ENCODE assay signal across 29 cellular contexts in genomic region chr5:89723907-89724306, GRCh38.
"Had no signal": no experiment of that assay in that cellular context is flagged by ENCODE, and none has a peak within 500 bp of the region (broad histone marks: within the 10 kb centered on the region; RNA-seq: fewer than 3 reads in every experiment).

No MANE protein-coding gene starts in this region.

- H3K27ac Mint-ChIP-seq: activated CD4-positive, alpha-beta memory T cell treated with anti-CD3 and anti-CD28 coated beads for 36 hours; activated CD4-positive, alpha-beta T cell treated with anti-CD3 and anti-CD28 coated beads, Interleukin-2, amount 10 ng/mL, durations not matched to agents 24 days and 14 days; activated naive CD4-positive, alpha-beta T cell treated with anti-CD3 and anti-CD28 coated beads, Interleukin-2, amount 10 ng/mL, durations not matched to agents 7 days and 5 days; activated T-helper 1 cell treated with anti-CD3 and anti-CD28 coated beads, Interleukin-12 subunit alpha, Interleukin-12 subunit beta, Interleukin-2, Interleukin-4 antibody, amounts not matched to agents 30 ng/mL and 10 ng/mL and 1 ng/mL, durations not matched to agents 14 hours and 24 hours and 36 hours; mesothelial cell of epicardium; naive thymus-derived CD4-positive, alpha-beta T cell; T-helper 17 cell; type B pancreatic cell had no signal

- H3K27ac ChIP-seq: epithelial cell of prostate, gastroesophageal sphincter, parathyroid adenoma, right atrium auricular region, spleen, uterus, WERI-Rb-1 had no signal

- H3K9ac ChIP-seq: parathyroid adenoma had no signal

- H3K9me3 ChIP-seq: gastroesophageal sphincter, right atrium auricular region, spleen, uterus had no signal

- H2AFZ ChIP-seq: parathyroid adenoma had no signal

- H3K27me3 ChIP-seq: gastroesophageal sphincter, right atrium auricular region, spleen, uterus had no signal

- H3K27me3 Mint-ChIP-seq: activated CD4-positive, alpha-beta memory T cell treated with anti-CD3 and anti-CD28 coated beads for 36 hours; activated CD4-positive, alpha-beta T cell treated with anti-CD3 and anti-CD28 coated beads, Interleukin-2, amount 10 ng/mL, durations not matched to agents 24 days and 14 days; activated naive CD4-positive, alpha-beta T cell treated with anti-CD3 and anti-CD28 coated beads, Interleukin-2, amount 10 ng/mL, durations not matched to agents 7 days and 5 days; T-helper 17 cell; type B pancreatic cell had no signal

- H3K4me1 ChIP-seq: parathyroid adenoma had no signal

- H3K36me3 Mint-ChIP-seq: activated CD4-positive, alpha-beta memory T cell treated with anti-CD3 and anti-CD28 coated beads for 36 hours; activated naive CD4-positive, alpha-beta T cell treated with anti-CD3 and anti-CD28 coated beads, Interleukin-2, amount 10 ng/mL, durations not matched to agents 7 days and 5 days; mesothelial cell of epicardium; naive thymus-derived CD4-positive, alpha-beta T cell; type B pancreatic cell had no signal

- H3K79me2 ChIP-seq: parathyroid adenoma had no signal

- H3K9me3 Mint-ChIP-seq: activated CD4-positive, alpha-beta T cell treated with anti-CD3 and anti-CD28 coated beads, Interleukin-2, amount 10 ng/mL, durations not matched to agents 24 days and 14 days; activated T-helper 1 cell treated with anti-CD3 and anti-CD28 coated beads, Interleukin-12 subunit alpha, Interleukin-12 subunit beta, Interleukin-2, Interleukin-4 antibody, amounts not matched to agents 30 ng/mL and 10 ng/mL and 1 ng/mL, durations not matched to agents 14 hours and 24 hours and 36 hours; mesothelial cell of epicardium; neural crest cell; type B pancreatic cell had no signal

- H3K4me3 Mint-ChIP-seq: activated CD4-positive, alpha-beta memory T cell treated with anti-CD3 and anti-CD28 coated beads for 36 hours; activated CD4-positive, alpha-beta T cell treated with anti-CD3 and anti-CD28 coated beads, Interleukin-2, amount 10 ng/mL, durations not matched to agents 24 days and 14 days; activated naive CD4-positive, alpha-beta T cell treated with anti-CD3 and anti-CD28 coated beads, Interleukin-2, amount 10 ng/mL, durations not matched to agents 7 days and 5 days; activated T-helper 1 cell treated with anti-CD3 and anti-CD28 coated beads, Interleukin-12 subunit alpha, Interleukin-12 subunit beta, Interleukin-2, Interleukin-4 antibody, amounts not matched to agents 30 ng/mL and 10 ng/mL and 1 ng/mL, durations not matched to agents 14 hours and 24 hours and 36 hours; mesothelial cell of epicardium; naive thymus-derived CD4-positive, alpha-beta T cell; neural crest cell; T-helper 17 cell; type B pancreatic cell had no signal

- DNase-seq: activated CD4-positive, alpha-beta memory T cell treated with anti-CD3 and anti-CD28 coated beads for 36 hours; activated CD4-positive, alpha-beta T cell treated with anti-CD3 and anti-CD28 coated beads, Interleukin-2, amount 10 ng/mL, durations not matched to agents 24 days and 14 days; activated CD8-positive, alpha-beta memory T cell treated with anti-CD3 and anti-CD28 coated beads, Interleukin-2, amount 50 U/mL, for 4 hours; activated effector memory CD4-positive, alpha-beta T cell treated with anti-CD3 and anti-CD28 coated beads, Interleukin-2, amount 50 U/mL, for 16 hours; activated naive CD4-positive, alpha-beta T cell treated with anti-CD3 and anti-CD28 coated beads, Interleukin-2, amount 10 ng/mL, durations not matched to agents 7 days and 5 days; activated T-cell treated with anti-CD3 and anti-CD28 coated beads, Interleukin-2, amount 50 U/mL, for 1 hour; central memory CD4-positive, alpha-beta T cell; hippocampal formation; kidney; left colon; mammary epithelial cell; naive thymus-derived CD4-positive, alpha-beta T cell; nucleus accumbens; spleen; stimulated activated CD4-positive, alpha-beta T cell treated with anti-CD3 and anti-CD28 coated beads, Interleukin-2, amount 100 ng/mL, for 48 hours; stimulated activated naive CD4-positive, alpha-beta T cell treated with Interleukin-2 at 50 U/mL for 16 hours; T-helper 17 cell; T1000; uterus; WERI-Rb-1 had no signal

- H3K4me1 Mint-ChIP-seq: activated CD4-positive, alpha-beta T cell treated with anti-CD3 and anti-CD28 coated beads, Interleukin-2, amount 10 ng/mL, durations not matched to agents 24 days and 14 days; activated naive CD4-positive, alpha-beta T cell treated with anti-CD3 and anti-CD28 coated beads, Interleukin-2, amount 10 ng/mL, durations not matched to agents 7 days and 5 days; mesothelial cell of epicardium; naive thymus-derived CD4-positive, alpha-beta T cell; neural crest cell; T-helper 17 cell had no signal

- H3K36me3 ChIP-seq: gastroesophageal sphincter, right atrium auricular region, spleen, uterus, WERI-Rb-1 had no signal

- ATAC-seq: activated CD4-positive, CD25-positive, alpha-beta regulatory T cell treated with anti-CD3 and anti-CD28 coated beads, Interleukin-2, amount 50 U/mL, for 24 hours; gastroesophageal sphincter; left colon; naive thymus-derived CD4-positive, alpha-beta T cell; T-helper 17 cell had no signal

- H3K4me3 ChIP-seq: gastroesophageal sphincter, right atrium auricular region, spleen, uterus had no signal
